ENCODE assay signal across 13 cellular contexts in genomic region chr10:30781571-30782542, GRCh38.
A peak's percentile ranks its signal among the peaks of the same experiment; 100 is the strongest.
DNase-seq lines count a peak whose midpoint lies in the region; ATAC-seq, FAIRE-seq and TF ChIP-seq lines count a peak whose summit lies in the region.
"Had no signal": no experiment of that assay in that cellular context is flagged by ENCODE, and none has a peak within 500 bp of the region (broad histone marks: within the 10 kb centered on the region; RNA-seq: fewer than 3 reads in every experiment).

No MANE protein-coding gene starts in this region.

- peaks cover 5% of the 10 kb centered on the region for H3K27me3 Mint-ChIP-seq in activated CD4-positive, alpha-beta memory T cell treated with anti-CD3 and anti-CD28 coated beads, Interleukin-2, amount 10 ng/mL, durations not matched to agents 7 days and 5 days
- no peaks in the 10 kb centered on the region for H3K27me3 Mint-ChIP-seq in activated CD4-positive, alpha-beta memory T cell treated with anti-CD3 and anti-CD28 coated beads for 36 hours
- peaks cover 14% of the 10 kb centered on the region for H3K27me3 Mint-ChIP-seq in astrocyte (ENCODE audit: low read depth, unreplicated experiment)
- peaks cover 0 to 4% (median 0%) of the 10 kb centered on the region in 3 donors for H3K27me3 Mint-ChIP-seq in CD14-positive monocyte (ENCODE audit: low read depth in 3 of 3)

- H3K4me3 ChIP-seq in astrocyte (ENCODE audit: insufficient read depth, low read depth, low read length) (no peak overlapping the region), stomach (no peak overlapping the region)

- H3K9me3 Mint-ChIP-seq in activated CD4-positive, alpha-beta memory T cell treated with anti-CD3 and anti-CD28 coated beads, Interleukin-2, amount 10 ng/mL, durations not matched to agents 7 days and 5 days = no peaks in the 10 kb centered on the region
- H3K9me3 Mint-ChIP-seq in activated CD4-positive, alpha-beta memory T cell treated with anti-CD3 and anti-CD28 coated beads for 36 hours = no peaks in the 10 kb centered on the region
- H3K9me3 Mint-ChIP-seq in astrocyte (ENCODE audit: unreplicated experiment) (peaks cover 4% of the 10 kb centered on the region), CD14-positive monocyte (peaks cover 0 to 1% (median 0%) of the 10 kb centered on the region in 7 donors)
- H3K9me3 Mint-ChIP-seq: activated naive CD8-positive, alpha-beta T cell treated with anti-CD3 and anti-CD28 coated beads, Interleukin-2, amount 10 ng/mL, durations not matched to agents 7 days and 5 days; immature natural killer cell had no signal

- WGBS in stomach, 5 donors = 69 to 82% (median 77%) methylated on average over 23 of the region's 23 CpGs

- no peaks in the 10 kb centered on the region for H3K27me3 ChIP-seq in astrocyte (ENCODE audit: insufficient read depth, low read length)
- H3K27me3 ChIP-seq in stomach = no peaks in the 10 kb centered on the region

- H3K36me3 Mint-ChIP-seq in activated CD4-positive, alpha-beta memory T cell treated with anti-CD3 and anti-CD28 coated beads, Interleukin-2, amount 10 ng/mL, durations not matched to agents 7 days and 5 days (ENCODE audit: low read depth) = no peaks in the 10 kb centered on the region
- H3K36me3 Mint-ChIP-seq in activated CD4-positive, alpha-beta memory T cell treated with anti-CD3 and anti-CD28 coated beads for 36 hours = no peaks in the 10 kb centered on the region
- H3K36me3 Mint-ChIP-seq in astrocyte (ENCODE audit: low read depth, unreplicated experiment) (no peaks in the 10 kb centered on the region), CD14-positive monocyte (no peaks in the 10 kb centered on the region)
- H3K36me3 Mint-ChIP-seq: activated naive CD8-positive, alpha-beta T cell treated with anti-CD3 and anti-CD28 coated beads, Interleukin-2, amount 10 ng/mL, durations not matched to agents 7 days and 5 days; immature natural killer cell had no signal

- H3K27ac ChIP-seq in astrocyte (ENCODE audit: low read depth, low read length) = no peak overlapping the region
- H3K27ac ChIP-seq in stomach = peak overlapping the region; percentile 13 to 99 (median 92)
- H3K27ac ChIP-seq: neutrophil had no signal

- CTCF ChIA-PET in activated CD4-positive, alpha-beta memory T cell treated with anti-CD3 and anti-CD28 coated beads, Interleukin-2, amount 10 ng/mL, durations not matched to agents 7 days and 5 days (lab: Charles Lee) = interaction anchor here (1.0 to 4.6 kb wide), 7 partner anchors 12 to 1027 kb away, joined by 3 to 29 read pairs (median 13); partner anchors contain the start of gene ZNF438
- CTCF ChIA-PET in activated CD4-positive, alpha-beta memory T cell treated with anti-CD3 and anti-CD28 coated beads for 36 hours (lab: Charles Lee) = interaction anchor here (0.6 to 3.6 kb wide), 7 partner anchors 10 to 1026 kb away, joined by 3 to 26 read pairs (median 4); no protein-coding TSS in a partner anchor

- no peak for TF ChIP-seq EP300 in stomach (IDR thresholded peaks at IDR 0.05)

- POLR2A ChIA-PET in activated CD4-positive, alpha-beta memory T cell treated with anti-CD3 and anti-CD28 coated beads, Interleukin-2, amount 10 ng/mL, durations not matched to agents 7 days and 5 days (lab: Charles Lee) = interaction anchor here (1.5 kb wide), 1 partner anchor 18 kb away, joined by 4 read pairs; no protein-coding TSS in a partner anchor
- POLR2A ChIA-PET in activated CD4-positive, alpha-beta memory T cell treated with anti-CD3 and anti-CD28 coated beads for 36 hours (lab: Charles Lee) = no interaction called here

- no peak for ATAC-seq in GM19397 (IDR thresholded peaks at IDR 0.05; ENCODE audit: unreplicated experiment)

- H3K36me3 ChIP-seq in astrocyte (ENCODE audit: insufficient read depth, low read length) (no peaks in the 10 kb centered on the region), stomach (no peaks in the 10 kb centered on the region)
- H3K36me3 ChIP-seq: neutrophil had no signal

- no peaks in the 10 kb centered on the region for H3K79me2 ChIP-seq in astrocyte (ENCODE audit: insufficient read depth, low read length)

- peaks cover 35% of the 10 kb centered on the region for H3K4me1 ChIP-seq in astrocyte (ENCODE audit: insufficient read depth, low read length)
- H3K4me1 ChIP-seq in stomach = peaks cover 8 to 40% (median 23%) of the 10 kb centered on the region in 4 donors

- peak overlapping the region; percentile 47 for H3K4me2 ChIP-seq in astrocyte (ENCODE audit: low read length)

- H3K9ac ChIP-seq in astrocyte (ENCODE audit: low read length) = no peak overlapping the region

- no peak for FAIRE-seq in astrocyte (lab: Jason Lieb, UNC)

- H4K20me1 ChIP-seq in astrocyte (ENCODE audit: insufficient read depth, low read length) = no peaks in the 10 kb centered on the region

- no peak for TF ChIP-seq POLR2A in stomach (IDR thresholded peaks at IDR 0.05)

- H2AFZ ChIP-seq in astrocyte (ENCODE audit: low read depth, low read length) = no peak overlapping the region

- intact Hi-C loops in activated CD4-positive, alpha-beta memory T cell treated with anti-CD3 and anti-CD28 coated beads for 36 hours (cut with micrococcal nuclease) = no loop called here
- intact Hi-C loops in stomach (cut with DNase I; ENCODE audit: low total_unique reads) (loop anchor here (10.0 kb wide), 1 partner anchor 993 kb away; no protein-coding TSS in a partner anchor), CD14-positive monocyte (cut with micrococcal nuclease) (loop anchor here (2.0 to 10.0 kb wide), 2 partner anchors 301 to 993 kb away; no protein-coding TSS in a partner anchor)

- no peak overlapping the region for H3K4me3 Mint-ChIP-seq in activated CD4-positive, alpha-beta memory T cell treated with anti-CD3 and anti-CD28 coated beads, Interleukin-2, amount 10 ng/mL, durations not matched to agents 7 days and 5 days
- H3K4me3 Mint-ChIP-seq in activated CD4-positive, alpha-beta memory T cell treated with anti-CD3 and anti-CD28 coated beads for 36 hours = no peak overlapping the region
- H3K4me3 Mint-ChIP-seq in astrocyte (ENCODE audit: unreplicated experiment) (no peak overlapping the region), CD14-positive monocyte (no peak overlapping the region)
- H3K4me3 Mint-ChIP-seq: activated naive CD8-positive, alpha-beta T cell treated with anti-CD3 and anti-CD28 coated beads, Interleukin-2, amount 10 ng/mL, durations not matched to agents 7 days and 5 days; immature natural killer cell had no signal

- peak overlapping the region; percentile 79 for H3K27ac Mint-ChIP-seq in activated CD4-positive, alpha-beta memory T cell treated with anti-CD3 and anti-CD28 coated beads, Interleukin-2, amount 10 ng/mL, durations not matched to agents 7 days and 5 days
- H3K27ac Mint-ChIP-seq in activated CD4-positive, alpha-beta memory T cell treated with anti-CD3 and anti-CD28 coated beads for 36 hours = no peak overlapping the region
- H3K27ac Mint-ChIP-seq in astrocyte (ENCODE audit: unreplicated experiment) (peak overlapping the region; percentile 86), CD14-positive monocyte (peak overlapping the region in 1 of 7 donors; percentile 57)
- H3K27ac Mint-ChIP-seq: activated naive CD8-positive, alpha-beta T cell treated with anti-CD3 and anti-CD28 coated beads, Interleukin-2, amount 10 ng/mL, durations not matched to agents 7 days and 5 days; immature natural killer cell had no signal

- TF ChIP-seq CTCF in astrocyte (IDR thresholded peaks at IDR 0.05; ENCODE audit: insufficient read depth, low read depth, low read length) = no peak
- TF ChIP-seq CTCF in stomach (IDR thresholded peaks at IDR 0.05) = no peak
- TF ChIP-seq CTCF in CD14-positive monocyte (IDR thresholded peaks at IDR 0.05) = no peak

- DNase-seq in activated CD4-positive, alpha-beta memory T cell treated with anti-CD3 and anti-CD28 coated beads, Interleukin-2, amount 10 ng/mL, durations not matched to agents 7 days and 5 days = no peak
- no peak for DNase-seq in activated CD4-positive, alpha-beta memory T cell treated with anti-CD3 and anti-CD28 coated beads for 36 hours
- DNase-seq in astrocyte (ENCODE audit: low read depth) (no peak), inferior parietal cortex (ENCODE audit: extremely low spot score) (peak; percentile 81), stomach (no peak), NCI-H128 (lab: John Stamatoyannopoulos, UW; ENCODE audit: unreplicated experiment) (no peak), CD14-positive monocyte (ENCODE audit: low spot score) (no peak)
- DNase-seq: activated naive CD8-positive, alpha-beta T cell treated with anti-CD3 and anti-CD28 coated beads, Interleukin-2, amount 10 ng/mL, durations not matched to agents 7 days and 5 days; immature natural killer cell; NCI-H1092; SW 1271 had no signal

- H3K9me3 ChIP-seq in astrocyte (ENCODE audit: insufficient read depth, low read depth, low read length) (no peaks in the 10 kb centered on the region), stomach (no peaks in the 10 kb centered on the region)
- H3K9me3 ChIP-seq: neutrophil had no signal

- peaks cover 27% of the 10 kb centered on the region for H3K4me1 Mint-ChIP-seq in activated CD4-positive, alpha-beta memory T cell treated with anti-CD3 and anti-CD28 coated beads, Interleukin-2, amount 10 ng/mL, durations not matched to agents 7 days and 5 days
- H3K4me1 Mint-ChIP-seq in activated CD4-positive, alpha-beta memory T cell treated with anti-CD3 and anti-CD28 coated beads for 36 hours (ENCODE audit: low read depth) = peaks cover 10% of the 10 kb centered on the region
- peaks cover 18% of the 10 kb centered on the region for H3K4me1 Mint-ChIP-seq in astrocyte (ENCODE audit: low read depth, unreplicated experiment)
- peaks cover 34% of the 10 kb centered on the region for H3K4me1 Mint-ChIP-seq in CD14-positive monocyte
